29 cellular contexts compared by ENCODE assay signal in genomic region chr13:50228527-50228926, GRCh38.
A peak's percentile ranks its signal among the peaks of the same experiment; 100 is the strongest.
DNase-seq lines count a peak whose midpoint lies in the region; ATAC-seq and TF ChIP-seq lines count a peak whose summit lies in the region.
"Had no signal": no experiment of that assay in that cellular context is flagged by ENCODE, and none has a peak within 500 bp of the region (broad histone marks: within the 10 kb centered on the region; RNA-seq: fewer than 3 reads in every experiment).

No MANE protein-coding gene starts in this region.

- DNase-seq in CD14-positive monocyte (ENCODE audit: low spot score) = no peak
- DNase-seq in NCI-H146 treated with DMSO at 0.1 percent for 48 hours (lab: John Stamatoyannopoulos, UW; ENCODE audit: unreplicated experiment) = peak; percentile 81
- DNase-seq in NCI-H69 (lab: John Stamatoyannopoulos, UW) = peak; percentile 79
- peak; percentile 44 for DNase-seq in glutamatergic neuron
- DNase-seq in SJCRH30 = no peak
- DNase-seq in vagina (ENCODE audit: extremely low spot score in 2 of 2) = no peak
- DNase-seq: activated CD4-positive, alpha-beta memory T cell treated with anti-CD3 and anti-CD28 coated beads for 36 hours; activated CD8-positive, alpha-beta memory T cell treated with anti-CD3 and anti-CD28 coated beads, Interleukin-2, amount 50 U/mL, for 4 hours; anterior cingulate cortex; BE2C; effector CD8-positive, alpha-beta T cell; KG1; kidney glomerular epithelial cell; mucosa of descending colon; NCI-H187; NCI-H526; stimulated activated CD4-positive, alpha-beta T cell treated with anti-CD3 and anti-CD28 coated beads, Interleukin-12 subunit alpha, Interleukin-12 subunit beta, amount 100 ng/mL, for 4 hours; stimulated activated CD4-positive, alpha-beta T cell treated with anti-CD3 and anti-CD28 coated beads, Interleukin-4, amount 100 ng/mL, for 1 hour; T-cell; trophoblast cell had no signal

- H3K36me3 Mint-ChIP-seq in CD14-positive monocyte (peaks cover 6 to 16% of the 10 kb centered on the region in 2 donors), glutamatergic neuron (ENCODE audit: unreplicated experiment) (peaks cover 10% of the 10 kb centered on the region)

- peaks cover 8 to 14% (median 12%) of the 10 kb centered on the region in 7 donors for H3K9me3 Mint-ChIP-seq in CD14-positive monocyte
- peaks cover 5% of the 10 kb centered on the region for H3K9me3 Mint-ChIP-seq in glutamatergic neuron (ENCODE audit: unreplicated experiment)

- H3K4me1 ChIP-seq in SJCRH30 = peaks cover 5% of the 10 kb centered on the region; the same call in 1 of the 2 replicates
- peaks cover under 1% of the 10 kb centered on the region for H3K4me1 ChIP-seq in vagina
- H3K4me1 ChIP-seq: BE2C had no signal

- H3K27me3 ChIP-seq in SJCRH30 (no peaks in the 10 kb centered on the region), vagina (no peaks in the 10 kb centered on the region)
- H3K27me3 ChIP-seq: BE2C, SJSA1 had no signal

- TF ChIP-seq POLR2A in vagina (IDR thresholded peaks at IDR 0.05) = no peak

- peak overlapping the region in 4 of 7 donors; percentile 22 to 93 (median 54) for H3K27ac Mint-ChIP-seq in CD14-positive monocyte
- peak overlapping the region; percentile 81 for H3K27ac Mint-ChIP-seq in glutamatergic neuron (ENCODE audit: unreplicated experiment)
- H3K27ac Mint-ChIP-seq: activated CD4-positive, alpha-beta memory T cell treated with anti-CD3 and anti-CD28 coated beads for 36 hours; activated naive CD8-positive, alpha-beta T cell; T-cell had no signal

- H3K9me3 ChIP-seq in SJCRH30 (replicated peaks) = no peaks in the 10 kb centered on the region
- H3K9me3 ChIP-seq in vagina = no peaks in the 10 kb centered on the region
- H3K9me3 ChIP-seq: BE2C, mucosa of descending colon, SJSA1 had no signal

- no peak overlapping the region for H3K4me3 ChIP-seq in SJCRH30
- H3K4me3 ChIP-seq in vagina = no peak overlapping the region
- H3K4me3 ChIP-seq: lung, mucosa of descending colon, SJSA1 had no signal

- H3K27ac ChIP-seq in SJCRH30 (no peak overlapping the region), vagina (no peak overlapping the region)
- H3K27ac ChIP-seq: epithelial cell of prostate, SJSA1 had no signal

- H3K4me1 Mint-ChIP-seq in CD14-positive monocyte (peaks cover 61% of the 10 kb centered on the region), glutamatergic neuron (ENCODE audit: low read depth, unreplicated experiment) (peaks cover 24% of the 10 kb centered on the region)

- intact Hi-C loops in CD14-positive monocyte (cut with micrococcal nuclease) = loop anchor here (10.0 kb wide), 2 partner anchors 56 to 234 kb away; partner anchors contain the start of gene TRIM13 (in 1 of the 2)
- intact Hi-C loops in vagina (cut with DNase I) = no loop called here

- no peaks in the 10 kb centered on the region for H3K27me3 Mint-ChIP-seq in CD14-positive monocyte (ENCODE audit: low read depth in 3 of 3)
- peaks cover 3% of the 10 kb centered on the region for H3K27me3 Mint-ChIP-seq in glutamatergic neuron (ENCODE audit: unreplicated experiment)
- H3K27me3 Mint-ChIP-seq: activated naive CD8-positive, alpha-beta T cell; T-cell had no signal

- H3K36me3 ChIP-seq in SJCRH30 (no peaks in the 10 kb centered on the region), vagina (no peaks in the 10 kb centered on the region)
- H3K36me3 ChIP-seq: BE2C, SJSA1 had no signal

- no peak for ATAC-seq in HG03432 (IDR thresholded peaks at IDR 0.05; ENCODE audit: unreplicated experiment)
- ATAC-seq in GM21825 (IDR thresholded peaks at IDR 0.05; ENCODE audit: unreplicated experiment) = no peak
- ATAC-seq: HCT116, mucosa of descending colon, sciatic nerve, T-cell had no signal

- H3K4me3 Mint-ChIP-seq in CD14-positive monocyte (no peak overlapping the region), glutamatergic neuron (ENCODE audit: unreplicated experiment) (no peak overlapping the region)
- H3K4me3 Mint-ChIP-seq: activated CD4-positive, alpha-beta memory T cell treated with anti-CD3 and anti-CD28 coated beads for 36 hours; activated naive CD8-positive, alpha-beta T cell; neural crest cell; T-cell had no signal

- TF ChIP-seq CTCF in CD14-positive monocyte (IDR thresholded peaks at IDR 0.05) (no peak), glutamatergic neuron (IDR thresholded peaks at IDR 0.05; ENCODE audit: partially characterized antibody, unreplicated experiment) (no peak), vagina (IDR thresholded peaks at IDR 0.05) (no peak)

Comparison
In these comparisons a context has a peak if more than half of its experiments do, and no peak if none do; other contexts are left out.
1. DNase-seq: peak in NCI-H146 treated with DMSO at 0.1 percent for 48 hours (single experiment), NCI-H69 (single experiment) and glutamatergic neuron (single experiment); none in CD14-positive monocyte (single experiment), SJCRH30 (0 of 2) and vagina (0 of 2).